Comparison of ENCODE assay signal across 8 cellular contexts in the genomic region with DNA sequence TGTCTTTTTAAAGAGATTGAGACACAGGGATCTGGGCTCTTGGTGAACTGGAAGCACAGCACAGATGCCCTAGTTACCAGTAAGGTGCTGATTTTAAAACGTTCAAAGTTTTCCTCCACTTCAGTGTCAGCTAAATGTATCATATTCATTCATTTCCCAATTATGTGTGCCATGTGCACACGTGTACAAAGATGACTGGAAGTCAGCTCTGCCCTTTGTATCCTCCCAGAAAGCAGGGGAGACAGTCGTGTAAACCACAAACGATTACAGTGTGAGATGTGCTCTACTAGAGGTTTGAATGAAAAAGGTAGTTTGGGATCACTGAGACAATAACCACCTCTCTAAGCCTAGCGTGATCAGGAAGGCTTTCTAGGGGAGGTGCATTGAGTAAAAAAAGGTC. TPM values are rescaled to one million over a fixed set of nuclear protein-coding genes. Genes with fewer than 3 reads are reported as not detected.
A peak's percentile ranks its signal among the peaks of the same experiment; 100 is the strongest.
DNase-seq lines count a peak whose midpoint lies in the region; ATAC-seq and TF ChIP-seq lines count a peak whose summit lies in the region.

No MANE protein-coding gene starts in this region.

- DNase-seq in OCI-LY7 (ENCODE audit: low spot score) (no peak), esophagus squamous epithelium (lab: John Stamatoyannopoulos, UW) (no peak), trophoblast cell (no peak), RPMI8226 (no peak), SK-N-DZ (ENCODE audit: low spot score) (no peak)

- no peaks in the 10 kb centered on the region for H3K9me3 ChIP-seq in ES-I3 (ENCODE audit: control insufficient read depth, insufficient read depth, low read length)
- no peaks in the 10 kb centered on the region for H3K9me3 ChIP-seq in OCI-LY7 (ENCODE audit: low read length)
- H3K9me3 ChIP-seq in esophagus squamous epithelium, result no peaks in the 10 kb centered on the region
- peaks cover 3% of the 10 kb centered on the region for H3K9me3 ChIP-seq in trophoblast cell (ENCODE audit: insufficient read depth, low read depth, low read length)

- H3K4me2 ChIP-seq in OCI-LY7 (ENCODE audit: low read length) (peak overlapping the region; percentile 44; the same call in 1 of the 2 replicates), trophoblast cell (ENCODE audit: low read length) (peak overlapping the region; percentile 73)

- WGBS in esophagus squamous epithelium, 2 donors, result 18 to 22% methylated on average over 5 of the region's 5 CpGs
- WGBS in trophoblast cell (ENCODE audit: extremely low coverage, insufficient coverage, insufficient read length), result no CpG with 5 or more reads among the region's 5 CpGs

- H2BK12ac ChIP-seq in trophoblast cell (ENCODE audit: low read length), result no peak overlapping the region

- no peaks in the 10 kb centered on the region for H3K9me2 ChIP-seq in OCI-LY7 (ENCODE audit: insufficient read depth, low read length)

- H3K79me2 ChIP-seq in OCI-LY7 (ENCODE audit: insufficient read depth, low read depth, low read length) (no peaks in the 10 kb centered on the region), trophoblast cell (ENCODE audit: control insufficient read depth, insufficient read depth, low read length, poor library complexity) (peaks cover 3% of the 10 kb centered on the region)

- no peak for TF ChIP-seq CTCF in OCI-LY7 (conservative IDR thresholded peaks at IDR 0.05; ENCODE audit: low read length)
- TF ChIP-seq CTCF in esophagus squamous epithelium (IDR thresholded peaks at IDR 0.05), result no peak

- POLR2A ChIA-PET in OCI-LY7 (lab: Charles Lee), result no interaction called here

- peak overlapping the region; percentile 50 for H4K8ac ChIP-seq in trophoblast cell (ENCODE audit: low read depth, low read length)

- H3K9ac ChIP-seq in ES-I3 (ENCODE audit: low read depth, low read length) (peak overlapping the region; percentile 78), trophoblast cell (ENCODE audit: low read length) (no peak overlapping the region)

- intact Hi-C loops in OCI-LY7 (cut with micrococcal nuclease; ENCODE audit: unreplicated experiment), result no loop called here
- intact Hi-C loops in esophagus squamous epithelium (cut with DNase I), result no loop called here

- no peak overlapping the region for H2BK5ac ChIP-seq in trophoblast cell (ENCODE audit: low read depth, low read length, poor library complexity)

- no peak overlapping the region for H3K23ac ChIP-seq in trophoblast cell (ENCODE audit: low read length)

- peaks cover 3% of the 10 kb centered on the region for H3K79me1 ChIP-seq in trophoblast cell (ENCODE audit: low read length)

- no TSS peak for BruUV-seq in OCI-LY7 (replicated peaks; lab: Mats Ljungman, UMichigan)

- no peak overlapping the region for H3K18ac ChIP-seq in trophoblast cell (ENCODE audit: low read length)

- H3K27me3 ChIP-seq in esophagus squamous epithelium, result peaks cover 0 to 29% (median 0%) of the 10 kb centered on the region in 4 donors
- peaks cover 4% of the 10 kb centered on the region for H3K27me3 ChIP-seq in trophoblast cell (ENCODE audit: insufficient read depth, low read length)

- H3K36me3 ChIP-seq in ES-I3 (ENCODE audit: insufficient read depth, low read length), result peaks cover 8% of the 10 kb centered on the region; the same call in 1 of the 2 replicates
- H3K36me3 ChIP-seq in OCI-LY7 (ENCODE audit: insufficient read depth, low read length), result no peaks in the 10 kb centered on the region
- peaks cover 0 to 27% (median 0%) of the 10 kb centered on the region in 3 donors for H3K36me3 ChIP-seq in esophagus squamous epithelium
- peaks cover 5 to 7% of the 10 kb centered on the region in 2 experiments for H3K36me3 ChIP-seq in trophoblast cell (ENCODE audit: control insufficient read depth in 1 of 2, insufficient read depth in 2 of 2, low read length in 2 of 2)

- CTCF ChIA-PET in OCI-LY7 (lab: Charles Lee; ENCODE audit: unreplicated experiment), result no interaction called here

- H3K14ac ChIP-seq in trophoblast cell (ENCODE audit: low read length), result no peak overlapping the region

- TF ChIP-seq POLR2A in esophagus squamous epithelium (IDR thresholded peaks at IDR 0.05), result no peak

- no peak for ATAC-seq in GM19395 (IDR thresholded peaks at IDR 0.05; ENCODE audit: unreplicated experiment)
- ATAC-seq in HG03520 (IDR thresholded peaks at IDR 0.05; ENCODE audit: unreplicated experiment), result no peak

- no peak overlapping the region for H4K91ac ChIP-seq in trophoblast cell (ENCODE audit: low read depth, low read length)

- H4K12ac ChIP-seq in trophoblast cell (ENCODE audit: low read depth, low read length), result no peak overlapping the region

- no peak overlapping the region for H2AK5ac ChIP-seq in trophoblast cell (ENCODE audit: low read length)

- no peak overlapping the region for H3K4ac ChIP-seq in trophoblast cell (ENCODE audit: low read depth, low read length)

- H3K27ac ChIP-seq in OCI-LY7 (ENCODE audit: low read depth, low read length, poor library complexity, severe bottlenecking) (no peak overlapping the region), esophagus squamous epithelium (no peak overlapping the region), trophoblast cell (ENCODE audit: low read depth, low read length) (no peak overlapping the region)

- H2AFZ ChIP-seq in OCI-LY7 (ENCODE audit: low read length) (no peak overlapping the region), trophoblast cell (ENCODE audit: insufficient read depth, low read length, poor library complexity) (no peak overlapping the region)

- H3K4me1 ChIP-seq in ES-I3 (ENCODE audit: insufficient read depth, low read length), result no peaks in the 10 kb centered on the region
- H3K4me1 ChIP-seq in OCI-LY7 (ENCODE audit: insufficient read depth, low read length, poor library complexity, severe bottlenecking), result no peaks in the 10 kb centered on the region
- peaks cover 4 to 17% (median 6%) of the 10 kb centered on the region in 3 donors for H3K4me1 ChIP-seq in esophagus squamous epithelium
- peaks cover 2 to 5% of the 10 kb centered on the region in 2 experiments for H3K4me1 ChIP-seq in trophoblast cell (ENCODE audit: control insufficient read depth in 1 of 2, insufficient read depth in 2 of 2, low read length in 2 of 2)

- H3K4me3 ChIP-seq in OCI-LY7 (ENCODE audit: low read depth, low read length, poor library complexity, severe bottlenecking) (no peak overlapping the region), esophagus squamous epithelium (peak overlapping the region; percentile 45 to 77 (median 66)), trophoblast cell (ENCODE audit: low read depth, low read length) (no peak overlapping the region)

- H2BK120ac ChIP-seq in trophoblast cell (ENCODE audit: insufficient read depth, low read length, poor library complexity), result no peak overlapping the region

- no peaks in the 10 kb centered on the region for H4K20me1 ChIP-seq in OCI-LY7 (ENCODE audit: insufficient read depth, low read length)

RNA-seq across cellular contexts. Expression of a gene that starts 0.8 kb away (rescaled TPM):
- total RNA-seq in OCI-LY7 (2014; rRNA removed; shearing (Covaris generic)), result not detected in 2 replicates
- total RNA-seq in OCI-LY7 (2022), result not detected in 2 replicates
- total RNA-seq in esophagus squamous epithelium, result 1 to 10 TPM in 1 of 4 donors, under 1 TPM in 3; 0.61 to 2.9 (median 0.90) TPM
- polyA plus RNA-seq in trophoblast cell (2013), result 3.2 and 3.4 TPM in 2 replicates
- 13.5 and 15.6 TPM in 2 replicates for polyA plus RNA-seq in SK-N-DZ (2014; cell fraction: cytosol; rRNA removed)
- 23.2 and 26.3 TPM in 2 replicates for polyA plus RNA-seq in SK-N-DZ (2014; cell fraction: nucleus; rRNA removed)

RNA-seq across cellular contexts. Expression of a gene that starts 29.0 kb away (rescaled TPM):
- total RNA-seq in OCI-LY7 (2014; rRNA removed; shearing (Covaris generic)), result not detected in 2 replicates
- total RNA-seq in OCI-LY7 (2022) (not detected in 2 replicates), esophagus squamous epithelium (1 to 10 TPM in 1 of 4 donors, under 1 TPM in 3; 0.04 to 2.5 (median 0.34) TPM)
- polyA plus RNA-seq in trophoblast cell (2013), result 2.2 and 2.8 TPM in 2 replicates
- 8.6 TPM in 2 replicates for polyA plus RNA-seq in SK-N-DZ (2014; cell fraction: cytosol; rRNA removed)
- 3.7 and 3.9 TPM in 2 replicates for polyA plus RNA-seq in SK-N-DZ (2014; cell fraction: nucleus; rRNA removed)

Comparison
In these comparisons a context has a peak if more than half of its experiments do, and no peak if none do; other contexts are left out.
1. H3K4me3 ChIP-seq: peak in esophagus squamous epithelium (4 of 4); none in OCI-LY7 (single experiment) and trophoblast cell (single experiment).